ENCODE assay signal across 8 cellular contexts in the genomic region with DNA sequence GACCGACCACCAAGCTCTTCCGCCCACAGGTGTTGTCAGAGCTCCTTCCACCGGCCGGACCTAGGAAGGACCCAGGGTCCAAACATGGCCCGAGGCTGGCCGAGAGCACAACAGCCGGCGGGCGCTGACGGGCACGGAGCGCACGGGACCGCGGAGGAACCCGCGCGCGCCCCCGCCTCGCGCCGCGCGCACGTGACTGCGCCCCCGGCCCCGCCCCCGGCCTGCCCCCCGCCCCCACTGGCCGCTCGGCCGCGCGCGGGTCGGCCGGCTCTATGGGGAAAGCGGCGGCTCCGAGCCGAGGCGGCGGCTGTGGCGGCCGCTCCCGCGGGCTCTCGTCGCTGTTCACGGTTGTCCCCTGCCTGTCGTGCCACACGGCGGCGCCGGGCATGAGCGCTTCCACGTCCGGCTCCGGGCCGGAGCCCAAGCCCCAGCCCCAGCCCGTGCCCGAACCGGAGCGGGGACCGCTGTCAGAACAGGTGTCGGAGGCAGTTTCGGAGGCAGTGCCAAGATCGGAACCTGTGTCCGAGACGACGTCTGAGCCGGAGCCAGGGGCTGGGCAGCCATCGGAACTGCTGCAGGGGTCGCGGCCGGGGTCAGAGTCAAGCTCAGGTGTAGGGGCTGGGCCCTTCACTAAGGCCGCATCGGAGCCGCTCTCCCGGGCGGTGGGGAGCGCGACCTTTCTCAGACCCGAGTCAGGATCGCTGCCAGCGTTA. TPM values are rescaled to one million over a fixed set of nuclear protein-coding genes. Genes with fewer than 3 reads are reported as not detected.
DNase-seq lines count a peak whose midpoint lies in the region; ATAC-seq and TF ChIP-seq lines count a peak whose summit lies in the region.

OSBP2 (plus strand) TSS at position 237 of the 713 bp plus-strand sequence; CDS start at position 273, 36 bp downstream.

- H3K27ac ChIP-seq in esophagus squamous epithelium: peak within 1 kb of the TSS in 3 of 4 donors; percentile 33 to 62 (median 50)
- H3K27ac ChIP-seq in muscle layer of duodenum (ENCODE audit: low read length): no peak within 1 kb of the TSS
- peak within 1 kb of the TSS; percentile 31 for H3K27ac ChIP-seq in thymus (ENCODE audit: low read depth)

- H3K9me3 Mint-ChIP-seq in activated T-cell treated with anti-CD3 and anti-CD28 coated beads, Interleukin-2, amount 50 U/mL, for 4 hours: no peaks in the 10 kb centered on the region

- no peak for TF ChIP-seq POLR2A in esophagus squamous epithelium (IDR thresholded peaks at IDR 0.05)

- WGBS in esophagus squamous epithelium, 2 donors: no CpG with 5 or more reads among the region's 88 CpGs
- 6% methylated on average over 88 of the region's 88 CpGs for WGBS in thymus

- H3K4me1 Mint-ChIP-seq in activated T-cell treated with anti-CD3 and anti-CD28 coated beads, Interleukin-2, amount 50 U/mL, for 4 hours (ENCODE audit: low read depth): peaks cover 13% of the 10 kb centered on the region

- peak; percentile 64 to 67 for ATAC-seq in activated T-cell treated with anti-CD3 and anti-CD28 coated beads, Interleukin-2, amount 50 U/mL, for 4 hours
- ATAC-seq in GM18511 (IDR thresholded peaks at IDR 0.05; ENCODE audit: unreplicated experiment): no peak

- H3K27me3 Mint-ChIP-seq in activated T-cell treated with anti-CD3 and anti-CD28 coated beads, Interleukin-2, amount 50 U/mL, for 4 hours (ENCODE audit: low read depth): peaks cover 12% of the 10 kb centered on the region

- H3K36me3 Mint-ChIP-seq in activated T-cell treated with anti-CD3 and anti-CD28 coated beads, Interleukin-2, amount 50 U/mL, for 4 hours (ENCODE audit: insufficient read depth): no peaks in the 10 kb centered on the region

- H3K27me3 ChIP-seq in esophagus squamous epithelium (peaks cover 0 to 15% (median 0%) of the 10 kb centered on the region in 4 donors), muscle layer of duodenum (ENCODE audit: low read depth, low read length) (no peaks in the 10 kb centered on the region), thymus (ENCODE audit: control insufficient read depth, insufficient read depth) (peaks cover 39% of the 10 kb centered on the region)

- peak; percentile 71 for DNase-seq in GM03348 (ENCODE audit: low spot score)
- DNase-seq in NCI-H1092 treated with DMSO at 0.1 percent for 48 hours (lab: John Stamatoyannopoulos, UW): peak; percentile 48
- peak; percentile 17 for DNase-seq in activated T-cell treated with anti-CD3 and anti-CD28 coated beads, Interleukin-2, amount 50 U/mL, for 4 hours
- no peak for DNase-seq in esophagus squamous epithelium (lab: John Stamatoyannopoulos, UW)
- DNase-seq in NCI-H524 treated with DMSO at 0.1 percent for 48 hours (lab: John Stamatoyannopoulos, UW): no peak

- intact Hi-C loops in esophagus squamous epithelium (cut with DNase I): no loop called here

- H3K9me3 ChIP-seq in esophagus squamous epithelium: no peaks in the 10 kb centered on the region
- H3K9me3 ChIP-seq in muscle layer of duodenum (ENCODE audit: control insufficient read depth in 1 of 2, low read length in 2 of 2): no peaks in the 10 kb centered on the region
- H3K9me3 ChIP-seq in thymus (ENCODE audit: control insufficient read depth): no peaks in the 10 kb centered on the region

- H3K36me3 ChIP-seq in esophagus squamous epithelium: no peaks in the 10 kb centered on the region
- no peaks in the 10 kb centered on the region for H3K36me3 ChIP-seq in muscle layer of duodenum (ENCODE audit: control insufficient read depth in 1 of 2, insufficient read depth in 2 of 2, low read length in 2 of 2)
- H3K36me3 ChIP-seq in thymus (ENCODE audit: control insufficient read depth, insufficient read depth): no peaks in the 10 kb centered on the region

- H3K4me3 Mint-ChIP-seq in activated T-cell treated with anti-CD3 and anti-CD28 coated beads, Interleukin-2, amount 50 U/mL, for 4 hours: peak within 1 kb of the TSS; percentile 85

- TF ChIP-seq CTCF in esophagus squamous epithelium (IDR thresholded peaks at IDR 0.05): peak in 1 of 6 experiments; percentile 18

- peak within 1 kb of the TSS; percentile 31 to 72 (median 55) for H3K4me3 ChIP-seq in esophagus squamous epithelium
- H3K4me3 ChIP-seq in muscle layer of duodenum (ENCODE audit: low read depth in 1 of 2, low read length in 2 of 2): peak within 1 kb of the TSS; percentile 52 to 75
- peak within 1 kb of the TSS; percentile 50 for H3K4me3 ChIP-seq in thymus (ENCODE audit: low read length)

- H3K4me1 ChIP-seq in esophagus squamous epithelium (peaks cover 0 to 17% (median 4%) of the 10 kb centered on the region in 3 donors), muscle layer of duodenum (ENCODE audit: control insufficient read depth in 1 of 2, insufficient read depth in 2 of 2, low read length in 2 of 2) (peaks cover 0 to 14% of the 10 kb centered on the region in 2 donors), thymus (ENCODE audit: control insufficient read depth, insufficient read depth, low read length) (peaks cover 3% of the 10 kb centered on the region)

RNA-seq across cellular contexts. Expression of gene OSBP2, which starts in this region (rescaled TPM):
- 1 to 10 TPM; 1.2 to 1.3 (median 1.3) TPM for total RNA-seq in activated T-cell treated with anti-CD3 and anti-CD28 coated beads, Interleukin-2, amount 50 U/mL, for 4 hours
- total RNA-seq in esophagus squamous epithelium: 1 to 10 TPM; 1.9 to 3.9 (median 3.0) TPM
- polyA plus RNA-seq in thymus: 0.46 TPM

Comparison
In these comparisons a context has a peak if more than half of its experiments do, and no peak if none do; other contexts are left out.
1. DNase-seq: peak in GM03348 (single experiment), NCI-H1092 treated with DMSO at 0.1 percent for 48 hours (single experiment) and activated T-cell treated with anti-CD3 and anti-CD28 coated beads, Interleukin-2, amount 50 U/mL, for 4 hours (single experiment); none in esophagus squamous epithelium (single experiment) and NCI-H524 treated with DMSO at 0.1 percent for 48 hours (single experiment).
2. Peak in every context shown above with its lines, with median percentiles within 50 percentile points of each other: H3K4me3 ChIP-seq.